11 cellular contexts compared by ENCODE assay signal in genomic region chr12:1587927-1588573, GRCh38. TPM values are rescaled to one million over a fixed set of nuclear protein-coding genes. Genes with fewer than 3 reads are reported as not detected.
DNase-seq lines count a peak whose midpoint lies in the region; ATAC-seq and TF ChIP-seq lines count a peak whose summit lies in the region.
"Had no signal": no experiment of that assay in that cellular context is flagged by ENCODE, and none has a peak within 500 bp of the region (broad histone marks: within the 10 kb centered on the region; RNA-seq: fewer than 3 reads in every experiment).

No MANE protein-coding gene starts in this region.

- H3K27ac ChIP-seq in Panc1 (ENCODE audit: low read length): peak overlapping the region; percentile 70
- H3K27ac ChIP-seq: psoas muscle had no signal

- H3K9me3 ChIP-seq in Panc1 (ENCODE audit: control insufficient read depth, insufficient read depth, low read depth, low read length): no peaks in the 10 kb centered on the region
- H3K9me3 ChIP-seq: psoas muscle had no signal

- peaks cover 47% of the 10 kb centered on the region for H3K4me1 Mint-ChIP-seq in activated CD4-positive, alpha-beta T cell treated with anti-CD3 and anti-CD28 coated beads, Interleukin-2, amount 10 ng/mL, durations not matched to agents 24 days and 14 days
- peaks cover 53% of the 10 kb centered on the region for H3K4me1 Mint-ChIP-seq in stimulated activated effector memory CD8-positive, alpha-beta T cell treated with anti-CD3 and anti-CD28 coated beads, Interleukin-12 subunit alpha, Interleukin-12 subunit beta, amount 100 ng/mL, for 72 hours

- DNase-seq in activated CD4-positive, alpha-beta T cell treated with anti-CD3 and anti-CD28 coated beads, Interleukin-2, amount 10 ng/mL, durations not matched to agents 24 days and 14 days: no peak
- no peak for DNase-seq in activated CD4-positive, alpha-beta T cell treated with anti-CD3 and anti-CD28 coated beads, Interleukin-2, amount 50 U/mL, for 4 hours
- DNase-seq in Panc1 (ENCODE audit: low read depth, low spot score) (no peak), globus pallidus (ENCODE audit: low spot score) (peak; percentile 48), erythroblast (lab: John Stamatoyannopoulos, UW) (no peak), posterior cingulate gyrus (no peak)
- DNase-seq in stimulated activated effector memory CD8-positive, alpha-beta T cell treated with anti-CD3 and anti-CD28 coated beads, Interleukin-12 subunit alpha, Interleukin-12 subunit beta, amount 100 ng/mL, for 72 hours (ENCODE audit: low spot score in 2 of 2): no peak
- no peak for DNase-seq in activated CD8-positive, alpha-beta memory T cell treated with anti-CD3 and anti-CD28 coated beads for 24 hours
- DNase-seq: effector CD8-positive, alpha-beta T cell; psoas muscle had no signal

- intact Hi-C loops in activated CD4-positive, alpha-beta T cell treated with anti-CD3 and anti-CD28 coated beads, Interleukin-2, amount 10 ng/mL, durations not matched to agents 24 days and 14 days (cut with micrococcal nuclease): loop anchor here (10.0 kb wide), 1 partner anchor 383 kb away; no protein-coding TSS in a partner anchor
- intact Hi-C loops in Panc1 (cut with micrococcal nuclease; ENCODE audit: unreplicated experiment) (no loop called here), posterior cingulate gyrus (cut with DNase I) (loop anchor here (10.0 kb wide), 1 partner anchor 313 kb away; no protein-coding TSS in a partner anchor)

- no peak overlapping the region for H3K27ac Mint-ChIP-seq in activated CD4-positive, alpha-beta T cell treated with anti-CD3 and anti-CD28 coated beads, Interleukin-2, amount 10 ng/mL, durations not matched to agents 24 days and 14 days
- peak overlapping the region; percentile 76 for H3K27ac Mint-ChIP-seq in stimulated activated effector memory CD8-positive, alpha-beta T cell treated with anti-CD3 and anti-CD28 coated beads, Interleukin-12 subunit alpha, Interleukin-12 subunit beta, amount 100 ng/mL, for 72 hours

- CTCF ChIA-PET in Panc1 (lab: Charles Lee): no interaction called here

- H3K36me3 Mint-ChIP-seq in activated CD4-positive, alpha-beta T cell treated with anti-CD3 and anti-CD28 coated beads, Interleukin-2, amount 10 ng/mL, durations not matched to agents 24 days and 14 days (ENCODE audit: low read depth): peaks cover 28% of the 10 kb centered on the region
- peaks cover 53% of the 10 kb centered on the region for H3K36me3 Mint-ChIP-seq in stimulated activated effector memory CD8-positive, alpha-beta T cell treated with anti-CD3 and anti-CD28 coated beads, Interleukin-12 subunit alpha, Interleukin-12 subunit beta, amount 100 ng/mL, for 72 hours

- in situ Hi-C loops in Panc1 (cut with HindIII; ENCODE audit: low pct_unique_long_range_greater_than_20kb, low sequenced_read_pairs): no loop called here

- peak overlapping the region; percentile 24 for H3K4me3 Mint-ChIP-seq in activated CD4-positive, alpha-beta T cell treated with anti-CD3 and anti-CD28 coated beads, Interleukin-2, amount 10 ng/mL, durations not matched to agents 24 days and 14 days
- no peak overlapping the region for H3K4me3 Mint-ChIP-seq in stimulated activated effector memory CD8-positive, alpha-beta T cell treated with anti-CD3 and anti-CD28 coated beads, Interleukin-12 subunit alpha, Interleukin-12 subunit beta, amount 100 ng/mL, for 72 hours

- no TSS peak for BruUV-seq in Panc1 (replicated peaks; lab: Mats Ljungman, UMichigan)

- no peak for ATAC-seq in Panc1
- ATAC-seq in stimulated activated effector memory CD8-positive, alpha-beta T cell treated with anti-CD3 and anti-CD28 coated beads, Interleukin-12 subunit alpha, Interleukin-12 subunit beta, amount 100 ng/mL, for 72 hours: no peak
- ATAC-seq: K562, psoas muscle had no signal

- H3K27me3 Mint-ChIP-seq in activated CD4-positive, alpha-beta T cell treated with anti-CD3 and anti-CD28 coated beads, Interleukin-2, amount 10 ng/mL, durations not matched to agents 24 days and 14 days: no peaks in the 10 kb centered on the region

- TF ChIP-seq POLR2A in erythroblast (IDR thresholded peaks at IDR 0.05; ENCODE audit: low read length): no peak

- H3K4me1 ChIP-seq in Panc1 (ENCODE audit: control insufficient read depth, insufficient read depth, low read length): peaks cover 51% of the 10 kb centered on the region

- H3K36me3 ChIP-seq in Panc1 (ENCODE audit: control insufficient read depth, insufficient read depth, low read length): no peaks in the 10 kb centered on the region

- no peaks in the 10 kb centered on the region for H3K27me3 ChIP-seq in Panc1 (ENCODE audit: control insufficient read depth, insufficient read depth, low read length)

- TF ChIP-seq CTCF in Panc1 (IDR thresholded peaks at IDR 0.05): no peak

- POLR2A ChIA-PET in Panc1 (lab: Charles Lee): no interaction called here

- no peaks in the 10 kb centered on the region for H3K9me3 Mint-ChIP-seq in activated CD4-positive, alpha-beta T cell treated with anti-CD3 and anti-CD28 coated beads, Interleukin-2, amount 10 ng/mL, durations not matched to agents 24 days and 14 days
- no peaks in the 10 kb centered on the region for H3K9me3 Mint-ChIP-seq in stimulated activated effector memory CD8-positive, alpha-beta T cell treated with anti-CD3 and anti-CD28 coated beads, Interleukin-12 subunit alpha, Interleukin-12 subunit beta, amount 100 ng/mL, for 72 hours

- H3K4me3 ChIP-seq in Panc1 (ENCODE audit: low read depth in 2 of 2, low read length in 2 of 2): no peak overlapping the region
- H3K4me3 ChIP-seq: K562, psoas muscle had no signal

RNA-seq across cellular contexts. Expression of gene FBXL14, which starts 6.3 kb away (rescaled TPM):
- total RNA-seq in activated CD4-positive, alpha-beta T cell treated with anti-CD3 and anti-CD28 coated beads, Interleukin-2, amount 10 ng/mL, durations not matched to agents 24 days and 14 days: 17.4 and 18.8 TPM in 2 replicates
- 15.1 TPM for total RNA-seq in Panc1 (2021; ENCODE audit: unreplicated experiment)
- 17.2 TPM for polyA plus RNA-seq in Panc1 (2012; ENCODE audit: insufficient read length)

RNA-seq across cellular contexts. Expression of gene WNT5B, which starts 41.0 kb away (rescaled TPM):
- total RNA-seq in activated CD4-positive, alpha-beta T cell treated with anti-CD3 and anti-CD28 coated beads, Interleukin-2, amount 10 ng/mL, durations not matched to agents 24 days and 14 days: 0.76 and 0.89 TPM in 2 replicates
- total RNA-seq in Panc1 (2021; ENCODE audit: unreplicated experiment): 36.9 TPM
- polyA plus RNA-seq in Panc1 (2012; ENCODE audit: insufficient read length): 34.8 TPM

Comparison
In these comparisons a context has a peak if more than half of its experiments do, and no peak if none do; other contexts are left out.
1. RNA of gene WNT5B, which starts 41.0 kb away (total RNA-seq): 36.9 TPM in Panc1 (single experiment); 0.76 to 0.89 TPM in activated CD4-positive, alpha-beta T cell treated with anti-CD3 and anti-CD28 coated beads, Interleukin-2, amount 10 ng/mL, durations not matched to agents 24 days and 14 days; every median in the first group is over 10 times any median in the second.